In the genomic region with DNA sequence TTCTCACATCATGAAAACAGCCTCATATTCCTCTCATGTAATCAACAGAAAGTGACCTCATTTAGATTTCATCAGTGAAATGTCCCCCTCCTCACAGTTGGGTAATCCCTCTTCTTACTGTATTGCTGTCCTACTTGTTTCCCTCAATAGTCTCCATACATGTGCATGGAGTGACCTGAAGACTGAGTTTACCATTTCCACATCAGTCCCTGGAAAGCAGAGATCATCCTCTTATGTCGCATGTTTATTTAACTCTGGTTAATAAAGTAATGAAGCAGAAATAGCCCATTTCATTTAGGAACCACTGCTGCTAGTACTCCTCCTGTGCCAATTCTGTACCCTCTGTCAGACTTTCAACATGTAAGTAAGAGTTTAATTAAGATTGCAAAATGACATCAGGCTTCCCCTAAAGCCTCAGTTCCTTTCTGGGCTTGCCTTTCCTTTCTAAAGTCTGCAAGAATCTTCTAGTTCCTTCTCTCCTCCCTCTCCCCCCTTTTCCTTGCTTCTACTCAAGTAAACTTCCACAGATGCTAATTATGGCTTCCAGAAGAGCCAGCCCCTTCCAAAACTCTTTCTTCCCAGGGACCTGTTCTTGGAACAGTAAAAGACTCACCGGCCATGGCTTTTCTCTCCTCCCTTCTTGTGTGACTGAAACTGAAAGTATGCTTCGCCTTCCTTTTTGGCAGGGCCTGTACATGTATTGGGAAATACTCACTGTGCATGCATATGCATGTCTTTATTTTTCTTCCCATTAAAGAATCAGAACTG, we compare ENCODE assay signal across 8 cellular contexts. TPM values are rescaled to one million over a fixed set of nuclear protein-coding genes. Genes with fewer than 3 reads are reported as not detected.
A peak's percentile ranks its signal among the peaks of the same experiment; 100 is the strongest.
DNase-seq lines count a peak whose midpoint lies in the region; ATAC-seq lines count a peak whose summit lies in the region.
"Not testable (repeated sequence)": the region's sequence is repeated elsewhere in the genome, so short reads cannot be mapped to it uniquely, and the experiment has no call there.

A gene (minus strand): TSS at position 651 of the 768 bp plus-strand sequence. CDS start 31 bp downstream, at position 620.

- H3K27me3 ChIP-seq in CD4-positive, alpha-beta memory T cell (ENCODE audit: insufficient read depth, low read length) = not testable (repeated sequence)

- CTCF ChIA-PET in CD4-positive, alpha-beta memory T cell (lab: Charles Lee; ENCODE audit: partially characterized antibody) = interaction anchor here (1.2 to 1.7 kb wide), 3 partner anchors 9 to 425 kb away, joined by 3 to 7 read pairs (median 4); no protein-coding TSS in a partner anchor

- H3K36me3 ChIP-seq in CD4-positive, alpha-beta memory T cell (ENCODE audit: insufficient read depth, low read length) = peaks cover 20% of the 10 kb centered on the region

- H3K27ac Mint-ChIP-seq in CD4-positive, alpha-beta memory T cell = peak within 1 kb of the TSS; percentile 89 to 99 (median 98)

- in situ Hi-C loops in endometrial microvascular endothelial cells (cut with HindIII; ENCODE audit: inconsistent ontology term, low pct_unique_long_range_greater_than_20kb, low sequenced_read_pairs) = not testable (repeated sequence)

- peak within 1 kb of the TSS; percentile 60 to 64 for H3K4me3 ChIP-seq in CD4-positive, alpha-beta memory T cell (ENCODE audit: low read length in 2 of 2)

- H3K27ac ChIP-seq in CD4-positive, alpha-beta memory T cell (ENCODE audit: low read depth, low read length) = peak within 1 kb of the TSS; percentile 74

- not testable (repeated sequence) for H3K9me3 Mint-ChIP-seq in CD4-positive, alpha-beta memory T cell; activated T-cell treated with anti-CD3 and anti-CD28 coated beads, Interleukin-2, amount 50 U/mL, for 4 hours

- H3K4me1 ChIP-seq in CD4-positive, alpha-beta memory T cell (ENCODE audit: insufficient read depth, low read length) = peaks cover 51% of the 10 kb centered on the region

- DNase-seq in CD4-positive, alpha-beta memory T cell = peak in 4 of 5 donors; percentile 34 to 56 (median 48)
- peak; percentile 86 for DNase-seq in NOMO-1 treated with DMSO at 0.1 percent for 48 hours (lab: John Stamatoyannopoulos, UW; ENCODE audit: unreplicated experiment)
- DNase-seq in activated T-cell treated with anti-CD3 and anti-CD28 coated beads, Interleukin-2, amount 50 U/mL, for 4 hours = peak; percentile 10
- peak; percentile 68 to 76 for DNase-seq in lung microvascular endothelial cell (ENCODE audit: low read depth in 2 of 2)
- DNase-seq in stimulated activated CD4-positive, alpha-beta T cell treated with anti-CD3 and anti-CD28 coated beads, Interleukin-4, amount 100 ng/mL, for 24 hours = peak; percentile 43

- H3K36me3 Mint-ChIP-seq in CD4-positive, alpha-beta memory T cell = peaks cover 61 to 62% of the 10 kb centered on the region in 2 donors
- H3K36me3 Mint-ChIP-seq in activated T-cell treated with anti-CD3 and anti-CD28 coated beads, Interleukin-2, amount 50 U/mL, for 4 hours (ENCODE audit: insufficient read depth) = peaks cover 34% of the 10 kb centered on the region

- POLR2A ChIA-PET in CD4-positive, alpha-beta memory T cell (lab: Charles Lee; ENCODE audit: partially characterized antibody) = interaction anchor here (0.9 to 1.7 kb wide), 5 partner anchors 9 to 66 kb away, joined by 3 to 13 read pairs (median 4); no protein-coding TSS in a partner anchor

- peak; percentile 92 for ATAC-seq in GM19452 (IDR thresholded peaks at IDR 0.05; ENCODE audit: unreplicated experiment)
- peak; percentile 95 for ATAC-seq in HG03066 (IDR thresholded peaks at IDR 0.05; ENCODE audit: low read depth, unreplicated experiment)
- ATAC-seq in activated T-cell treated with anti-CD3 and anti-CD28 coated beads, Interleukin-2, amount 50 U/mL, for 4 hours = peak; percentile 86 to 87

- H3K4me1 Mint-ChIP-seq in CD4-positive, alpha-beta memory T cell = peaks cover 32 to 68% (median 47%) of the 10 kb centered on the region in 4 donors
- peaks cover 64% of the 10 kb centered on the region for H3K4me1 Mint-ChIP-seq in activated T-cell treated with anti-CD3 and anti-CD28 coated beads, Interleukin-2, amount 50 U/mL, for 4 hours (ENCODE audit: low read depth)

- H3K27me3 Mint-ChIP-seq in CD4-positive, alpha-beta memory T cell; activated T-cell treated with anti-CD3 and anti-CD28 coated beads, Interleukin-2, amount 50 U/mL, for 4 hours (ENCODE audit: low read depth): not testable (repeated sequence)

- peak within 1 kb of the TSS; percentile 95 to 100 (median 98) for H3K4me3 Mint-ChIP-seq in CD4-positive, alpha-beta memory T cell
- H3K4me3 Mint-ChIP-seq in activated T-cell treated with anti-CD3 and anti-CD28 coated beads, Interleukin-2, amount 50 U/mL, for 4 hours = peak within 1 kb of the TSS; percentile 90

- intact Hi-C loops in CD4-positive, alpha-beta memory T cell (cut with micrococcal nuclease) = loop anchor here (5.0 to 10.0 kb wide), 3 partner anchors 33 to 1040 kb away; a partner anchor contains a TSS

- H3K9me3 ChIP-seq in CD4-positive, alpha-beta memory T cell (ENCODE audit: control insufficient read depth in 1 of 2, low read length in 2 of 2) = not testable (repeated sequence)

RNA-seq across cellular contexts. Expression of the gene that starts here (rescaled TPM):
- 10 to 100 TPM; 74.8 to 96.8 TPM for total RNA-seq in CD4-positive, alpha-beta memory T cell
- polyA plus RNA-seq in CD4-positive, alpha-beta memory T cell = 100 to 1,000 TPM; 126 to 195 TPM
- 10 to 100 TPM; 11.5 to 19.0 (median 13.7) TPM for total RNA-seq in activated T-cell treated with anti-CD3 and anti-CD28 coated beads, Interleukin-2, amount 50 U/mL, for 4 hours
- total RNA-seq in endometrial microvascular endothelial cells (ENCODE audit: inconsistent ontology term) = 15.9 TPM
- total RNA-seq in lung microvascular endothelial cell = 26.6 and 28.0 TPM in 2 replicates

Comparison
In these comparisons a context has a peak if more than half of its experiments do, and no peak if none do; other contexts are left out.
1. Peak in every context shown above with its lines: DNase-seq, ATAC-seq, H3K4me3 ChIP-seq and H3K27ac ChIP-seq.
2. DNase-seq: peak in every context shown above with its lines; median percentile 86 in NOMO-1 treated with DMSO at 0.1 percent for 48 hours; 72 in lung microvascular endothelial cell; 48 in CD4-positive, alpha-beta memory T cell; 43 in stimulated activated CD4-positive, alpha-beta T cell treated with anti-CD3 and anti-CD28 coated beads, Interleukin-4, amount 100 ng/mL, for 24 hours; 10 in activated T-cell treated with anti-CD3 and anti-CD28 coated beads, Interleukin-2, amount 50 U/mL, for 4 hours.